In the genomic region with DNA sequence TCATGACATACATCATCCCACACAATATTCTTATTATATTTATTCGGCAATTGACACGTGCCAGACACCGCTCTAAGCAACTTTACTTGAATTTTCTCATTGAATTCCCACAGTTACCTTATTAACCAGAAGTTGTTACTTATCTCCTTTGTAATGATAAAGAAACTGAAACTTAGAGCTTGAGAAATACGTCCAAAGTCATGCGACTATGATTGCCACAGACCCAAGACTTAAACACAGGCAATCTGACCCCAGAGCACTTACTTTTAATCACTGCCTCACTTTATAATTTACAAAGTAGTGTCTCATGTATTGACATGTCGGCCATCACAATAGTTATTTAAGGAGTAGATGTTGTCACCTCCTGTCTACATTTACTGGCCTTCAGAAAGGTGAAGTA, we compare ENCODE assay signal across 17 cellular contexts.
"Had no signal": no experiment of that assay in that cellular context is flagged by ENCODE, and none has a peak within 500 bp of the region (broad histone marks: within the 10 kb centered on the region; RNA-seq: fewer than 3 reads in every experiment).

No MANE protein-coding gene starts in this region.

- H3K27me3 ChIP-seq: body of pancreas, esophagus muscularis mucosa, suprapubic skin had no signal

- H3K9me3 ChIP-seq: body of pancreas, esophagus muscularis mucosa, prostate gland, suprapubic skin had no signal

- ATAC-seq: activated CD4-positive, alpha-beta T cell treated with anti-CD3 and anti-CD28 coated beads for 36 hours; body of pancreas; right cardiac atrium; stimulated activated naive CD8-positive, alpha-beta T cell treated with anti-CD3 and anti-CD28 coated beads, Interleukin-15, Interleukin-2, amounts not matched to agents 100 U/mL and 50 U/mL, for 24 hours had no signal

- H3K27ac ChIP-seq: coronary artery, esophagus muscularis mucosa, prostate gland, skin epidermis, suprapubic skin had no signal

- H3K4me3 ChIP-seq: body of pancreas, coronary artery, esophagus muscularis mucosa, prostate gland, skin epidermis, suprapubic skin had no signal

- DNase-seq: activated CD4-positive, alpha-beta memory T cell treated with anti-CD3 and anti-CD28 coated beads for 36 hours; activated CD4-positive, alpha-beta T cell treated with anti-CD3 and anti-CD28 coated beads for 36 hours; activated gamma-delta T cell treated with Interleukin-2 at 50 U/mL for 16 hours; activated naive CD8-positive, alpha-beta T cell treated with anti-CD3 and anti-CD28 coated beads for 36 hours; activated T-cell treated with anti-CD3 and anti-CD28 coated beads, Interleukin-2, amount 50 U/mL, for 48 hours; amygdala; body of pancreas; central memory CD4-positive, alpha-beta T cell; effector CD4-positive, alpha-beta T cell; hippocampal formation; right cardiac atrium; stimulated activated naive CD8-positive, alpha-beta T cell treated with anti-CD3 and anti-CD28 coated beads, Interleukin-15, Interleukin-2, amounts not matched to agents 100 U/mL and 50 U/mL, for 24 hours had no signal

- H3K4me1 ChIP-seq: esophagus muscularis mucosa, prostate gland, suprapubic skin had no signal

- H3K36me3 ChIP-seq: esophagus muscularis mucosa, prostate gland, suprapubic skin had no signal
